In the genomic region with DNA sequence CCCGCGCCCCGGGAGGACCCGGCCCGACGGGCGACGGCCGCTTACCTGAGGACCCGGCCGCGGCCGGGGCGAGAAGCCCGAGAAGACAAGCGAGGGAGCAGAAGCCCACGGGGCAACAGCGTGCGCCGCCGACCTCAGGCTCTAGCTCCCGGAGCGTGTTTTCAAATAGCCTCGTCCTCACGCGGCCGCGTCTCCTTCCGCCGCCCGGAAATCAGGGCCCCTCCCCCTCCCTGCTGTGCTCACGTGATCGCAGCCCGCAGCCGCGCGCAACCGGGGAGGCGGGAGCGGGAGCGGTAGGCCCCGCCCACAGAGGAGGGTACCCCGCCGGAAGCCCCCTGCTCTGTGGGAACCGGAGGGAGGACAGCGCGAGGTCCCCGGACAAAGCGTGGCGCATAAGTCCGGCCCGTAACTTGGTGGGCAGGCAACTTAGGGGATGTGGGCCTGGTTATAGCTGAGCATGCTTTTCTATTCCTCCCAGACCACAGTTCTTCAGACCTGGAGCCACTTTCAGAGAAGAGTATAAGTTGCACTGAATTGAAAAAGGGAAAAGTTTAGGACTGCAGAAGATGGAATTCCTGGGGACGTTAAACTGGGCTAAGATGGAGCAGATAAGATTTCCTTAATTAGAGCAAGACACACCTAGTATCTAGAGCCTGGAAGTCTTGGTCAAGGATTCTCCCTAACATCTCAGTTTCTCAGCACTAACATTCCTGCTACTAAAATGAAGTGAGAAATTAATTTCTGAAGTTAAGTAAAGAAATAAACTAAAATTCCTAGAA, we compare ENCODE assay signal across 8 cellular contexts.
DNase-seq lines count a peak whose midpoint lies in the region; ATAC-seq and TF ChIP-seq lines count a peak whose summit lies in the region.

A gene (minus strand): TSS at position 216 of the 779 bp plus-strand sequence. CDS start 3,579 bp downstream, outside the sequence.

- no peak for TF ChIP-seq CTCF in coronary artery (IDR thresholded peaks at IDR 0.05)

- H3K27me3 ChIP-seq in layer of hippocampus (ENCODE audit: control insufficient read depth, insufficient read depth, low read length), result no peaks in the 10 kb centered on the region

- peak within 1 kb of the TSS; percentile 88 for H3K4me3 ChIP-seq in coronary artery

- H3K27ac ChIP-seq in coronary artery, result peak within 1 kb of the TSS; percentile 79 to 82
- peak within 1 kb of the TSS; percentile 71 for H3K27ac ChIP-seq in layer of hippocampus (ENCODE audit: low read depth, low read length)

- peak; percentile 80 for ATAC-seq in HG03439 (IDR thresholded peaks at IDR 0.05; ENCODE audit: unreplicated experiment)

- TF ChIP-seq POLR2A in GM19193 (IDR thresholded peaks at IDR 0.05; ENCODE audit: extremely low read depth, insufficient read depth, insufficient read length), result peak; percentile 87

- DNase-seq in Ammon's horn (ENCODE audit: low spot score), result peak; percentile 90
- DNase-seq in NCI-H524 (lab: John Stamatoyannopoulos, UW), result peak; percentile 89 to 93
- peak; percentile 88 for DNase-seq in activated CD4-positive, alpha-beta T cell treated with anti-CD3 and anti-CD28 coated beads for 4 hours
- peak; percentile 91 for DNase-seq in coronary artery (ENCODE audit: low spot score)
- DNase-seq in stimulated activated CD4-positive, alpha-beta T cell treated with anti-CD3 and anti-CD28 coated beads, Interleukin-1b, Interleukin-23, amount 100 ng/mL, for 24 hours (ENCODE audit: low read depth in 4 of 4, low spot score in 1 of 4), result peak; percentile 69 to 85 (median 76)

Comparison
In these comparisons a context has a peak if more than half of its experiments do, and no peak if none do; other contexts are left out.
1. Peak in every context shown above with its lines: DNase-seq, ATAC-seq, H3K4me3 ChIP-seq and H3K27ac ChIP-seq.